In genomic region chr6:150470131-150470530, GRCh38 we compare ENCODE assay signal across 31 cellular contexts.
"Had no signal": no experiment of that assay in that cellular context is flagged by ENCODE, and none has a peak within 500 bp of the region (broad histone marks: within the 10 kb centered on the region; RNA-seq: fewer than 3 reads in every experiment).

No MANE protein-coding gene starts in this region.

- H3K27ac ChIP-seq: adrenal gland, VCaP had no signal

- ATAC-seq: activated CD8-positive, alpha-beta T cell treated with anti-CD3 and anti-CD28 coated beads for 36 hours; activated naive CD4-positive, alpha-beta T cell treated with anti-CD3 and anti-CD28 coated beads, Interleukin-2, amount 50 U/mL, for 72 hours; activated T-cell treated with anti-CD3 and anti-CD28 coated beads, Interleukin-2, amount 50 U/mL, for 4 hours; activated T-cell treated with anti-CD3 and anti-CD28 coated beads, Interleukin-2, amount 50 U/mL, for 72 hours had no signal

- H3K4me3 ChIP-seq: adrenal gland had no signal

- DNase-seq: activated B cell treated with CpG ODN at 0.5 μM for 24 hours; activated CD4-positive, alpha-beta memory T cell treated with anti-CD3 and anti-CD28 coated beads for 36 hours; activated CD4-positive, alpha-beta T cell treated with anti-CD3 and anti-CD28 coated beads for 4 hours; activated CD4-positive, alpha-beta T cell treated with anti-CD3 and anti-CD28 coated beads, Interleukin-2, amount 10 ng/mL, durations not matched to agents 24 days and 14 days; activated CD4-positive, alpha-beta T cell treated with anti-CD3 and anti-CD28 coated beads, Interleukin-2, amount 50 U/mL, for 1 hour; activated CD4-positive, alpha-beta T cell treated with anti-CD3 and anti-CD28 coated beads, Interleukin-2, amount 50 U/mL, for 4 hours; activated CD4-positive, CD25-positive, alpha-beta regulatory T cell treated with anti-CD3 and anti-CD28 coated beads, Interleukin-2, amount 50 U/mL, for 72 hours; activated CD8-positive, alpha-beta memory T cell treated with anti-CD3 and anti-CD28 coated beads, Interleukin-2, amount 50 U/mL, for 4 hours; activated CD8-positive, alpha-beta T cell treated with anti-CD3 and anti-CD28 coated beads for 36 hours; activated effector memory CD4-positive, alpha-beta T cell treated with Interleukin-2 at 50 U/mL for 16 hours; activated gamma-delta T cell; activated naive CD4-positive, alpha-beta T cell treated with anti-CD3 and anti-CD28 coated beads for 36 hours; activated naive CD4-positive, alpha-beta T cell treated with anti-CD3 and anti-CD28 coated beads, Interleukin-2, amount 50 U/mL, for 16 hours; activated naive CD8-positive, alpha-beta T cell treated with anti-CD3 and anti-CD28 coated beads for 36 hours; activated T-cell treated with anti-CD3 and anti-CD28 coated beads for 4 hours; activated T-cell treated with anti-CD3 and anti-CD28 coated beads, Interleukin-2, amount 50 U/mL, for 1 hour; activated T-cell treated with anti-CD3 and anti-CD28 coated beads, Interleukin-2, amount 50 U/mL, for 4 hours; activated T-cell treated with anti-CD3 and anti-CD28 coated beads, Interleukin-2, amount 50 U/mL, for 72 hours; adrenal gland; amniotic stem cell; aorta; central memory CD4-positive, alpha-beta T cell; T-helper 1 cell; T-helper 2 cell; T-helper 9 cell had no signal

- H3K27me3 ChIP-seq: adrenal gland had no signal

- H3K4me1 Mint-ChIP-seq: activated B cell treated with CpG ODN at 0.5 μM for 24 hours; activated CD4-positive, alpha-beta T cell treated with anti-CD3 and anti-CD28 coated beads, Interleukin-2, amount 10 ng/mL, durations not matched to agents 24 days and 14 days; activated naive CD8-positive, alpha-beta T cell treated with anti-CD3 and anti-CD28 coated beads for 36 hours; brain had no signal

- H3K9me3 Mint-ChIP-seq: activated B cell treated with CpG ODN at 0.5 μM for 24 hours; activated CD4-positive, alpha-beta T cell treated with anti-CD3 and anti-CD28 coated beads, Interleukin-2, amount 10 ng/mL, durations not matched to agents 24 days and 14 days; activated CD8-positive, alpha-beta T cell treated with anti-CD3 and anti-CD28 coated beads for 36 hours; activated naive CD4-positive, alpha-beta T cell treated with anti-CD3 and anti-CD28 coated beads, Interleukin-2, amount 50 U/mL, for 72 hours; activated T-cell treated with anti-CD3 and anti-CD28 coated beads, Interleukin-2, amount 50 U/mL, for 4 hours; activated T-helper 2 cell treated with anti-CD3 and anti-CD28 coated beads, Interferon-gamma antibody, Interleukin-2, Interleukin-4, amounts not matched to agents 10 μg/mL and 5 μg/mL and 100 μg/mL, durations not matched to agents 14 hours and 24 hours and 36 hours; T-helper 1 cell treated with Interleukin-12 subunit alpha and Interleukin-12 subunit beta and Interleukin-4 antibody, amounts not matched to agents 30 μg/mL and 1 μg/mL, for 36 hours had no signal

- H3K4me1 ChIP-seq: adrenal gland had no signal

- H3K9me3 ChIP-seq: adrenal gland had no signal

- H3K4me3 Mint-ChIP-seq: activated B cell treated with CpG ODN at 0.5 μM for 24 hours; activated CD4-positive, alpha-beta memory T cell treated with anti-CD3 and anti-CD28 coated beads for 36 hours; activated CD4-positive, alpha-beta T cell treated with anti-CD3 and anti-CD28 coated beads, Interleukin-2, amount 10 ng/mL, durations not matched to agents 24 days and 14 days; activated CD8-positive, alpha-beta T cell treated with anti-CD3 and anti-CD28 coated beads for 36 hours; activated naive CD4-positive, alpha-beta T cell treated with anti-CD3 and anti-CD28 coated beads for 36 hours; activated naive CD8-positive, alpha-beta T cell treated with anti-CD3 and anti-CD28 coated beads for 36 hours; activated T-cell treated with anti-CD3 and anti-CD28 coated beads, Interleukin-2, amount 50 U/mL, for 4 hours; activated T-cell treated with anti-CD3 and anti-CD28 coated beads, Interleukin-2, amount 50 U/mL, for 72 hours; brain; T-helper 1 cell treated with Interleukin-12 subunit alpha and Interleukin-12 subunit beta and Interleukin-4 antibody, amounts not matched to agents 30 μg/mL and 1 μg/mL, for 36 hours; T-helper 2 cell treated with Interferon-gamma antibody and Interleukin-4, amounts not matched to agents 5 μg/mL and 100 μg/mL, for 36 hours had no signal

- H3K27ac Mint-ChIP-seq: activated B cell treated with CpG ODN at 0.5 μM for 24 hours; activated CD4-positive, alpha-beta memory T cell treated with anti-CD3 and anti-CD28 coated beads for 36 hours; activated CD4-positive, alpha-beta T cell treated with anti-CD3 and anti-CD28 coated beads, Interleukin-2, amount 10 ng/mL, durations not matched to agents 24 days and 14 days; activated CD8-positive, alpha-beta T cell treated with anti-CD3 and anti-CD28 coated beads for 36 hours; activated naive CD4-positive, alpha-beta T cell treated with anti-CD3 and anti-CD28 coated beads for 36 hours; activated naive CD4-positive, alpha-beta T cell treated with anti-CD3 and anti-CD28 coated beads, Interleukin-2, amount 50 U/mL, for 72 hours; activated naive CD8-positive, alpha-beta T cell treated with anti-CD3 and anti-CD28 coated beads for 36 hours; activated T-cell treated with anti-CD3 and anti-CD28 coated beads, Interleukin-2, amount 50 U/mL, for 72 hours; activated T-helper 2 cell treated with anti-CD3 and anti-CD28 coated beads, Interferon-gamma antibody, Interleukin-2, Interleukin-4, amounts not matched to agents 10 μg/mL and 5 μg/mL and 100 μg/mL, durations not matched to agents 14 hours and 24 hours and 36 hours; brain; T-helper 1 cell treated with Interleukin-12 subunit alpha and Interleukin-12 subunit beta and Interleukin-4 antibody, amounts not matched to agents 30 μg/mL and 1 μg/mL, for 36 hours; T-helper 2 cell treated with Interferon-gamma antibody and Interleukin-4, amounts not matched to agents 5 μg/mL and 100 μg/mL, for 36 hours had no signal

- H3K36me3 Mint-ChIP-seq: activated CD4-positive, alpha-beta memory T cell treated with anti-CD3 and anti-CD28 coated beads for 36 hours; activated naive CD8-positive, alpha-beta T cell treated with anti-CD3 and anti-CD28 coated beads for 36 hours; brain had no signal

- H3K27me3 Mint-ChIP-seq: brain had no signal

- H3K36me3 ChIP-seq: adrenal gland had no signal
